In genomic region chr7:76358053-76358477, GRCh38 we compare ENCODE assay signal across 7 cellular contexts. TPM values are rescaled to one million over a fixed set of nuclear protein-coding genes. Genes with fewer than 3 reads are reported as not detected.
DNase-seq lines count a peak whose midpoint lies in the region; ATAC-seq, FAIRE-seq and TF ChIP-seq lines count a peak whose summit lies in the region.

No MANE protein-coding gene starts in this region.

- peak overlapping the region; percentile 99 for H4K8ac ChIP-seq in H1 (ENCODE audit: extremely low read depth, insufficient read depth, low read length)

- H3K4me1 Mint-ChIP-seq in activated CD4-positive, alpha-beta memory T cell treated with anti-CD3 and anti-CD28 coated beads for 36 hours (ENCODE audit: low read depth): peaks cover 42% of the 10 kb centered on the region

- TF ChIP-seq POLR2A in H1 (IDR thresholded peaks at IDR 0.05; ENCODE audit: control extremely low read depth in 1 of 2, low read depth in 2 of 2, low read length in 2 of 2): no peak

- CTCF ChIA-PET in activated CD4-positive, alpha-beta memory T cell treated with anti-CD3 and anti-CD28 coated beads for 36 hours (lab: Charles Lee): interaction anchor here (0.7 to 1.0 kb wide), 3 partner anchors 16 to 40 kb away, joined by 3 read pairs; no protein-coding TSS in a partner anchor
- CTCF ChIA-PET in H1 (lab: Charles Lee; ENCODE audit: partially characterized antibody): no interaction called here

- H3K4me3 Mint-ChIP-seq in activated CD4-positive, alpha-beta memory T cell treated with anti-CD3 and anti-CD28 coated beads for 36 hours: peak overlapping the region; percentile 88

- no peaks in the 10 kb centered on the region; the same call in 1 of the 2 replicates for H3K23me2 ChIP-seq in H1 (ENCODE audit: low read depth, low read length)

- intact Hi-C loops in activated CD4-positive, alpha-beta memory T cell treated with anti-CD3 and anti-CD28 coated beads for 36 hours (cut with micrococcal nuclease): no loop called here

- peaks cover 44 to 57% of the 10 kb centered on the region in 2 experiments for H3K79me2 ChIP-seq in H1 (ENCODE audit: control insufficient read depth in 1 of 2, insufficient read depth in 2 of 2, low read length in 2 of 2)

- H3K56ac ChIP-seq in H1 (replicated peaks; ENCODE audit: insufficient read length, low read depth, low read length): peak overlapping the region; percentile 54

- no peak for TF ChIP-seq CTCF in H1 (IDR thresholded peaks at IDR 0.05; ENCODE audit: control extremely low read depth in 1 of 3, insufficient read depth in 1 of 3, low read depth in 1 of 3, low read length in 3 of 3)

- H2BK5ac ChIP-seq in H1 (ENCODE audit: low read depth, low read length): peak overlapping the region; percentile 97; the same call in 1 of the 2 replicates

- H3K27ac Mint-ChIP-seq in activated CD4-positive, alpha-beta memory T cell treated with anti-CD3 and anti-CD28 coated beads for 36 hours: peak overlapping the region; percentile 97

- H2BK120ac ChIP-seq in H1 (replicated peaks; ENCODE audit: low read depth, low read length): no peak overlapping the region

- H2BK12ac ChIP-seq in H1 (ENCODE audit: low read depth, low read length): no peak overlapping the region; the same call in 1 of the 2 replicates

- H3K9me3 ChIP-seq in H1 (ENCODE audit: insufficient read depth in 2 of 2, low read depth in 1 of 2, low read length in 1 of 2): no peaks in the 10 kb centered on the region
- H3K9me3 ChIP-seq in mononuclear cell (ENCODE audit: low read depth, low read length): no peaks in the 10 kb centered on the region

- H3K27me3 ChIP-seq in H1 (replicated peaks in 1 of 4; ENCODE audit: control insufficient read depth in 3 of 4, extremely low read depth in 1 of 4, insufficient read depth in 3 of 4, low read length in 3 of 4) (no peaks in the 10 kb centered on the region), mononuclear cell (ENCODE audit: insufficient read depth, low read length) (no peaks in the 10 kb centered on the region)

- POLR2A ChIA-PET in activated CD4-positive, alpha-beta memory T cell treated with anti-CD3 and anti-CD28 coated beads for 36 hours (lab: Charles Lee): interaction anchor here (2.0 to 3.8 kb wide), 2 partner anchors 15 to 40 kb away, joined by 14 to 44 read pairs; no protein-coding TSS in a partner anchor
- POLR2A ChIA-PET in H1 (lab: Charles Lee; ENCODE audit: partially characterized antibody): interaction anchor here (0.7 to 14.3 kb wide), 14 partner anchors 8 to 76 kb away, joined by 3 to 249 read pairs (median 4); no protein-coding TSS in a partner anchor

- no peak overlapping the region for H3K23ac ChIP-seq in H1 (ENCODE audit: insufficient read length)

- peak overlapping the region; percentile 89 for H4K5ac ChIP-seq in H1 (ENCODE audit: insufficient read length, low read depth, low read length)

- peaks cover 2 to 7% (median 4%) of the 10 kb centered on the region in 4 experiments for H3K4me1 ChIP-seq in H1 (replicated peaks in 1 of 4; ENCODE audit: control insufficient read depth in 3 of 4, insufficient read depth in 4 of 4, low read length in 3 of 4)
- peaks cover 57% of the 10 kb centered on the region for H3K4me1 ChIP-seq in mononuclear cell (ENCODE audit: insufficient read depth, low read length)

- no peak overlapping the region for H2AFZ ChIP-seq in H1 (ENCODE audit: low read length)

- peak overlapping the region; percentile 99 for H3K27ac ChIP-seq in H1 (ENCODE audit: low read depth, low read length)

- 1% methylated on average over 13 of the region's 24 CpGs; no CpG with 5 or more reads in 1 of the 2 experiments for WGBS in H1 (ENCODE audit: extremely low coverage in 1 of 2, insufficient coverage in 1 of 2, insufficient read length in 1 of 2, insufficient replicate concordance in 2 of 2, low coverage in 1 of 2, low lambda C conversion rate in 2 of 2, missing lambda C conversion rate in 1 of 2), 2 experiments

- H2AK5ac ChIP-seq in H1 (ENCODE audit: low read depth, low read length): no peak overlapping the region

- no peak for TF ChIP-seq EP300 in H1 (IDR thresholded peaks at IDR 0.05; ENCODE audit: borderline replicate concordance in 1 of 2, low read depth in 2 of 2, low read length in 2 of 2)

- peak overlapping the region; percentile 98; the same call in 1 of the 2 replicates for H3K18ac ChIP-seq in H1 (ENCODE audit: extremely low read depth, low read length)

- no peak overlapping the region for H3K14ac ChIP-seq in H1 (ENCODE audit: insufficient read length)

- H2BK15ac ChIP-seq in H1 (ENCODE audit: low read length): no peak overlapping the region

- ATAC-seq in GM18499 (IDR thresholded peaks at IDR 0.05; ENCODE audit: insufficient read depth, unreplicated experiment) (peak; percentile 22), HG02623 (IDR thresholded peaks at IDR 0.05; ENCODE audit: unreplicated experiment) (peak; percentile 11)

- TF ChIP-seq RAD21 in H1 (IDR thresholded peaks at IDR 0.05 in 1 of 2, conservative IDR thresholded peaks at IDR 0.05 in 1 of 2; ENCODE audit: low read depth in 2 of 2, low read length in 2 of 2): no peak

- H3K36me3 Mint-ChIP-seq in activated CD4-positive, alpha-beta memory T cell treated with anti-CD3 and anti-CD28 coated beads for 36 hours: peaks cover 32% of the 10 kb centered on the region

- H3K27me3 Mint-ChIP-seq in activated CD4-positive, alpha-beta memory T cell treated with anti-CD3 and anti-CD28 coated beads for 36 hours: no peaks in the 10 kb centered on the region

- no peak overlapping the region for H2BK20ac ChIP-seq in H1 (ENCODE audit: low read length)

- peak overlapping the region; percentile 68 to 71 for H3K4me2 ChIP-seq in H1 (ENCODE audit: insufficient read depth in 1 of 2, low read depth in 2 of 2, low read length in 2 of 2)

- DNase-seq in NCI-H1694 (lab: John Stamatoyannopoulos, UW) (peak; percentile 41), H1 (ENCODE audit: low read depth in 1 of 2, low spot score in 2 of 2) (no peak)
- peak; percentile 65 for DNase-seq in activated CD4-positive, alpha-beta memory T cell treated with anti-CD3 and anti-CD28 coated beads for 36 hours
- DNase-seq in stimulated activated CD8-positive, alpha-beta memory T cell treated with anti-CD3 and anti-CD28 coated beads, Interleukin-7, amount 100 ng/mL, for 4 hours (ENCODE audit: low read depth in 2 of 2): peak; percentile 22 to 55

- H3K4me3 ChIP-seq in H1 (ENCODE audit: extremely low read depth in 1 of 4, insufficient read depth in 2 of 4, low read depth in 3 of 4, low read length in 4 of 4) (peak overlapping the region; percentile 89 to 99 (median 92)), mononuclear cell (ENCODE audit: low read length) (peak overlapping the region; percentile 99)

- H3K36me3 ChIP-seq in H1 (ENCODE audit: control insufficient read depth in 2 of 4, insufficient read depth in 4 of 4, low read length in 3 of 4): peaks cover 0 to 32% (median 3%) of the 10 kb centered on the region in 4 experiments; a peak in 3 of 8 replicates

- H4K20me1 ChIP-seq in H1 (replicated peaks in 1 of 2; ENCODE audit: control insufficient read depth in 1 of 2, insufficient read depth in 2 of 2, low read length in 2 of 2): peaks cover 24 to 31% of the 10 kb centered on the region in 2 experiments

- H4K91ac ChIP-seq in H1 (replicated peaks; ENCODE audit: insufficient read length, low read length): no peak overlapping the region

- no peak for FAIRE-seq in H1 (lab: Jason Lieb, UNC)

- peak overlapping the region; percentile 83 for H3K4ac ChIP-seq in H1 (replicated peaks; ENCODE audit: insufficient read length, low read depth, low read length)

- H3K9me3 Mint-ChIP-seq in activated CD4-positive, alpha-beta memory T cell treated with anti-CD3 and anti-CD28 coated beads for 36 hours: no peaks in the 10 kb centered on the region

- no peaks in the 10 kb centered on the region for H3K79me1 ChIP-seq in H1 (ENCODE audit: low read depth, low read length)

- peak overlapping the region; percentile 94 to 99 (median 98) for H3K9ac ChIP-seq in H1 (replicated peaks in 1 of 4; ENCODE audit: extremely low read depth in 1 of 4, low read depth in 3 of 4, low read length in 3 of 4)

RNA-seq across cellular contexts. Expression of gene YWHAG, which starts 0.7 kb away (rescaled TPM):
- total RNA-seq in activated CD4-positive, alpha-beta memory T cell treated with anti-CD3 and anti-CD28 coated beads for 36 hours: 100 to 1,000 TPM; 127 TPM
- 241 and 244 TPM in 2 replicates for total RNA-seq in H1 (2021; fragmentation: NEBNext Ultra II Directional; extraction: Animal tissue kit (Norgen Biotek cat#: 25700))
- 57.2 and 62.9 TPM in 2 replicates for polyA plus RNA-seq in H1 (2011; rRNA removed)
- 78.4 TPM for polyA plus RNA-seq in H1 (2011; cell fraction: cytosol; rRNA removed)
- polyA plus RNA-seq in H1 (2011; cell fraction: nucleus; rRNA removed): 44.9 TPM
- polyA plus RNA-seq in H1 (2012, experiment 1 of 2): 133 to 194 TPM (median 144 TPM) in 4 replicates
- 49.5 TPM for polyA plus RNA-seq in H1 (2012, experiment 2 of 2)
- polyA plus RNA-seq in H1 (2013, experiment 1 of 2): 120 TPM
- polyA plus RNA-seq in H1 (2013, experiment 2 of 2): 119 TPM
- 96.5 and 98.8 TPM in 2 replicates for polyA minus RNA-seq in H1 (2011; rRNA and poly(A)+ RNA removed)
- polyA minus RNA-seq in H1 (2011; cell fraction: cytosol; rRNA and poly(A)+ RNA removed): 105 TPM
- polyA minus RNA-seq in H1 (2011; cell fraction: nucleus; rRNA and poly(A)+ RNA removed): 54.5 TPM
- total RNA-seq in mononuclear cell: 23.5 TPM

RNA-seq across cellular contexts. Expression of gene SSC4D, which starts 51.4 kb away (rescaled TPM):
- under 1 TPM; 0.81 to 0.87 TPM for total RNA-seq in activated CD4-positive, alpha-beta memory T cell treated with anti-CD3 and anti-CD28 coated beads for 36 hours
- total RNA-seq in H1 (2021; fragmentation: NEBNext Ultra II Directional; extraction: Animal tissue kit (Norgen Biotek cat#: 25700)): 10.8 and 11.8 TPM in 2 replicates
- 27.5 and 30.8 TPM in 2 replicates for polyA plus RNA-seq in H1 (2011; rRNA removed)
- polyA plus RNA-seq in H1 (2011; cell fraction: cytosol; rRNA removed): 22.9 TPM
- 48.5 TPM for polyA plus RNA-seq in H1 (2011; cell fraction: nucleus; rRNA removed)
- 11.6 to 24.9 TPM (median 20.9 TPM) in 4 replicates for polyA plus RNA-seq in H1 (2012, experiment 1 of 2)
- 16.4 TPM for polyA plus RNA-seq in H1 (2012, experiment 2 of 2)
- polyA plus RNA-seq in H1 (2013, experiment 1 of 2): 14.0 TPM
- 14.2 TPM for polyA plus RNA-seq in H1 (2013, experiment 2 of 2)
- polyA minus RNA-seq in H1 (2011; rRNA and poly(A)+ RNA removed): 11.1 and 13.8 TPM in 2 replicates
- polyA minus RNA-seq in H1 (2011; cell fraction: cytosol; rRNA and poly(A)+ RNA removed): 6.3 TPM
- 8.1 TPM for polyA minus RNA-seq in H1 (2011; cell fraction: nucleus; rRNA and poly(A)+ RNA removed)
- total RNA-seq in mononuclear cell: not detected

RNA-seq across cellular contexts. Expression of gene HSPB1, which starts 55.6 kb away (rescaled TPM):
- 100 to 1,000 TPM; 119 to 127 TPM for total RNA-seq in activated CD4-positive, alpha-beta memory T cell treated with anti-CD3 and anti-CD28 coated beads for 36 hours
- 165 and 194 TPM in 2 replicates for total RNA-seq in H1 (2021; fragmentation: NEBNext Ultra II Directional; extraction: Animal tissue kit (Norgen Biotek cat#: 25700))
- polyA plus RNA-seq in H1 (2011; rRNA removed): 254 and 440 TPM in 2 replicates
- 140 TPM for polyA plus RNA-seq in H1 (2011; cell fraction: cytosol; rRNA removed)
- polyA plus RNA-seq in H1 (2011; cell fraction: nucleus; rRNA removed): 158 TPM
- polyA plus RNA-seq in H1 (2012, experiment 1 of 2): 103 to 239 TPM (median 205 TPM) in 4 replicates
- polyA plus RNA-seq in H1 (2012, experiment 2 of 2): 130 TPM
- 200 TPM for polyA plus RNA-seq in H1 (2013, experiment 1 of 2)
- polyA plus RNA-seq in H1 (2013, experiment 2 of 2): 202 TPM
- 12.2 and 16.7 TPM in 2 replicates for polyA minus RNA-seq in H1 (2011; rRNA and poly(A)+ RNA removed)
- polyA minus RNA-seq in H1 (2011; cell fraction: cytosol; rRNA and poly(A)+ RNA removed): 52.6 TPM
- 46.7 TPM for polyA minus RNA-seq in H1 (2011; cell fraction: nucleus; rRNA and poly(A)+ RNA removed)
- total RNA-seq in mononuclear cell: 4.5 TPM

Comparison
In these comparisons a context has a peak if more than half of its experiments do, and no peak if none do; other contexts are left out.
1. DNase-seq: peak in NCI-H1694 (single experiment), activated CD4-positive, alpha-beta memory T cell treated with anti-CD3 and anti-CD28 coated beads for 36 hours (single experiment) and stimulated activated CD8-positive, alpha-beta memory T cell treated with anti-CD3 and anti-CD28 coated beads, Interleukin-7, amount 100 ng/mL, for 4 hours (2 of 2); none in H1 (0 of 2).
2. RNA of gene HSPB1, which starts 55.6 kb away (total RNA-seq): 165 to 194 TPM in H1 and 119 to 127 TPM in activated CD4-positive, alpha-beta memory T cell treated with anti-CD3 and anti-CD28 coated beads for 36 hours; 4.5 TPM in mononuclear cell (single experiment); every median in the first group is over 10 times any median in the second.